ENCODE assay signal across 9 cellular contexts in the genomic region with DNA sequence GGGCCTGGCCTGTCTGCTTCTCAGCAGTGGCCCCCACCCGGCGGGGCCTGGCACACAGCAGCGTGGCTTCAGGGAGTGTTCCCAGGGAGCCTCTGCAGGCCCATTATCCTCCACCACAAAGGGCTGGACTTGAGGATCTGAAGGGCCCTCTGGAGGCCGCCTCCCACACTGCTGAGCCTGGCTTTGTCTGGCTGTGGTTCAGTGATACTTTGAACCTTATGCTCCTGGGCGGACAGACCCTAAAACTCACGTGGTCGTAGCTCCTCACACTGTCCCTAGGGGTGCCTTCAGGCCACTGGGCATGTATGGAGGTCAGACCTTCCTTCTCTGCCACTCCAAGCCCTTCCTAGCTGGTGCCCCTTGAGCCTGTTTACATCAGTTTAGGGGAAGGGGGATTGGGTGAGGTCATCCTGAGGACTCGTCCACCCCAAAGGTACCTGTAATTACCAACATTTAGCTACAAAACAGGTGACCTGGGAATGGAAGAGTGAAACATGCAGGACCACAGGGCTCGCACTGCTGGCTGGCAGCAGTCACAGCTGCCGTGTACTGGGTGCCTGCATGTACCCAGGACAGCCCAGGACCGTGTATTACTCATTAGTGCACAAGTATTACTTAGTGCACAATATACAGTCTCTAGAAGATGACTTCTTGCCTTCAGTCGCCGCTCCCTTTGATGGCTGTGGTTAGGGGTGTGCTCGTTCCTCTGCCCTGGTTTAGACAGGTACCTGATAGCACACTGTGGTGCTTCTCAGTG. TPM values are rescaled to one million over a fixed set of nuclear protein-coding genes. Genes with fewer than 3 reads are reported as not detected.
DNase-seq lines count a peak whose midpoint lies in the region; ATAC-seq and TF ChIP-seq lines count a peak whose summit lies in the region.
"Had no signal": no experiment of that assay in that cellular context is flagged by ENCODE, and none has a peak within 500 bp of the region (broad histone marks: within the 10 kb centered on the region; RNA-seq: fewer than 3 reads in every experiment).

No MANE protein-coding gene starts in this region.

- H3K4me3 ChIP-seq in hepatocyte (no peak overlapping the region), psoas muscle (no peak overlapping the region), stomach (no peak overlapping the region)

- H3K9me3 Mint-ChIP-seq in HFFc6 = no peaks in the 10 kb centered on the region
- no peaks in the 10 kb centered on the region for H3K9me3 Mint-ChIP-seq in activated CD8-positive, alpha-beta memory T cell treated with anti-CD3 and anti-CD28 coated beads, Interleukin-2, amount 10 ng/mL, durations not matched to agents 7 days and 5 days (ENCODE audit: low read depth)

- peaks cover 12% of the 10 kb centered on the region for H4K20me1 ChIP-seq in hepatocyte (ENCODE audit: insufficient read depth, poor library complexity, severe bottlenecking)

- no peak overlapping the region for H3K4me2 ChIP-seq in hepatocyte

- peaks cover 9% of the 10 kb centered on the region; the same call in 1 of the 2 replicates for H3K36me3 Mint-ChIP-seq in HFFc6 (ENCODE audit: low read depth)
- no peaks in the 10 kb centered on the region for H3K36me3 Mint-ChIP-seq in T-helper 17 cell (ENCODE audit: low read depth)
- peaks cover 7% of the 10 kb centered on the region for H3K36me3 Mint-ChIP-seq in activated CD8-positive, alpha-beta memory T cell treated with anti-CD3 and anti-CD28 coated beads, Interleukin-2, amount 10 ng/mL, durations not matched to agents 7 days and 5 days

- H3K27me3 ChIP-seq in hepatocyte (no peaks in the 10 kb centered on the region), psoas muscle (ENCODE audit: insufficient read depth in 3 of 3, low read length in 2 of 3) (no peaks in the 10 kb centered on the region), stomach (no peaks in the 10 kb centered on the region)

- WGBS in hepatocyte (ENCODE audit: low lambda C conversion rate, missing lambda C conversion rate) = 72% methylated on average over 14 of the region's 14 CpGs
- WGBS in psoas muscle, 3 donors = 65 to 79% (median 72%) methylated on average over 14 of the region's 14 CpGs
- WGBS in stomach, 5 donors = 72 to 78% (median 75%) methylated on average over 13 to 14 of the region's 14 CpGs

- H3K27me3 Mint-ChIP-seq in HFFc6 (ENCODE audit: insufficient read depth) (no peaks in the 10 kb centered on the region; the same call in 1 of the 2 replicates), T-helper 17 cell (no peaks in the 10 kb centered on the region)
- no peaks in the 10 kb centered on the region for H3K27me3 Mint-ChIP-seq in activated CD8-positive, alpha-beta memory T cell treated with anti-CD3 and anti-CD28 coated beads, Interleukin-2, amount 10 ng/mL, durations not matched to agents 7 days and 5 days

- TF ChIP-seq CTCF in HFFc6 (IDR thresholded peaks at IDR 0.05) (0 out of 2 replicates have a peak, but pooled peaks have one; percentile 29), hepatocyte (IDR thresholded peaks at IDR 0.05; ENCODE audit: poor library complexity) (peak; percentile 6), psoas muscle (IDR thresholded peaks at IDR 0.05) (no peak), stomach (IDR thresholded peaks at IDR 0.05) (no peak)

- H3K36me3 ChIP-seq in hepatocyte (replicated peaks; ENCODE audit: insufficient read depth, low read depth) (no peaks in the 10 kb centered on the region), psoas muscle (ENCODE audit: insufficient read depth in 1 of 2, low read depth in 1 of 2) (peaks cover 3 to 93% of the 10 kb centered on the region in 2 donors), stomach (peaks cover 42 to 99% (median 98%) of the 10 kb centered on the region in 4 donors)

- H3K4me3 Mint-ChIP-seq in HFFc6 (no peak overlapping the region), T-helper 17 cell (no peak overlapping the region)
- H3K4me3 Mint-ChIP-seq in activated CD8-positive, alpha-beta memory T cell treated with anti-CD3 and anti-CD28 coated beads, Interleukin-2, amount 10 ng/mL, durations not matched to agents 7 days and 5 days = no peak overlapping the region

- H3K9me3 ChIP-seq in T-helper 17 cell (ENCODE audit: control insufficient read depth, low read length, poor library complexity, severe bottlenecking) = no peaks in the 10 kb centered on the region
- no peaks in the 10 kb centered on the region for H3K9me3 ChIP-seq in hepatocyte (ENCODE audit: low read depth)
- no peaks in the 10 kb centered on the region for H3K9me3 ChIP-seq in psoas muscle
- no peaks in the 10 kb centered on the region for H3K9me3 ChIP-seq in stomach

- no peak for TF ChIP-seq POLR2A in stomach (IDR thresholded peaks at IDR 0.05)

- no peak for DNase-seq in HFFc6
- DNase-seq in T-helper 17 cell = no peak
- peak; percentile 62 for DNase-seq in hepatocyte (ENCODE audit: low spot score)
- no peak for DNase-seq in psoas muscle
- no peak for DNase-seq in stimulated activated naive CD4-positive, alpha-beta T cell (lab: John Stamatoyannopoulos, UW)
- no peak for DNase-seq in activated CD8-positive, alpha-beta memory T cell treated with anti-CD3 and anti-CD28 coated beads, Interleukin-2, amount 10 ng/mL, durations not matched to agents 7 days and 5 days
- DNase-seq in stomach = no peak

- H3K79me2 ChIP-seq in hepatocyte = peaks cover 9% of the 10 kb centered on the region

- H3K9me2 ChIP-seq in hepatocyte (replicated peaks; ENCODE audit: insufficient read depth) = no peaks in the 10 kb centered on the region

- CTCF ChIA-PET in activated CD8-positive, alpha-beta memory T cell treated with anti-CD3 and anti-CD28 coated beads, Interleukin-2, amount 10 ng/mL, durations not matched to agents 7 days and 5 days (lab: Charles Lee) = interaction anchor here (1.5 kb wide), 1 partner anchor 16 kb away, joined by 5 read pairs; no protein-coding TSS in a partner anchor

- ATAC-seq in T-helper 17 cell (no peak), psoas muscle (peak in 3 of 4 donors; percentile 17 to 22 (median 19)), HG03095 (IDR thresholded peaks at IDR 0.05; ENCODE audit: unreplicated experiment) (no peak)
- ATAC-seq in activated CD8-positive, alpha-beta memory T cell treated with anti-CD3 and anti-CD28 coated beads, Interleukin-2, amount 10 ng/mL, durations not matched to agents 7 days and 5 days = no peak

- no peak for TF ChIP-seq EP300 in stomach (IDR thresholded peaks at IDR 0.05)

- no peak overlapping the region for H2AFZ ChIP-seq in hepatocyte

- H3K27ac Mint-ChIP-seq in HFFc6 = peak overlapping the region; percentile 55; the same call in 1 of the 2 replicates
- H3K27ac Mint-ChIP-seq in T-helper 17 cell = peak overlapping the region; percentile 9
- H3K27ac Mint-ChIP-seq in activated CD8-positive, alpha-beta memory T cell treated with anti-CD3 and anti-CD28 coated beads, Interleukin-2, amount 10 ng/mL, durations not matched to agents 7 days and 5 days = no peak overlapping the region

- H3K27ac ChIP-seq in hepatocyte (no peak overlapping the region), psoas muscle (no peak overlapping the region), stomach (no peak overlapping the region)
- H3K27ac ChIP-seq: epithelial cell of prostate had no signal

- H3K4me1 Mint-ChIP-seq in HFFc6 (ENCODE audit: low read depth) = peaks cover 5% of the 10 kb centered on the region; the same call in 1 of the 2 replicates
- peaks cover 3% of the 10 kb centered on the region for H3K4me1 Mint-ChIP-seq in T-helper 17 cell
- H3K4me1 Mint-ChIP-seq in activated CD8-positive, alpha-beta memory T cell treated with anti-CD3 and anti-CD28 coated beads, Interleukin-2, amount 10 ng/mL, durations not matched to agents 7 days and 5 days = peaks cover 4% of the 10 kb centered on the region

- intact Hi-C loops in psoas muscle (cut with DNase I) = no loop called here
- intact Hi-C loops in stomach (cut with DNase I; ENCODE audit: low total_unique reads) = no loop called here

- H3K4me1 ChIP-seq in hepatocyte (ENCODE audit: insufficient read depth) (peaks cover 3% of the 10 kb centered on the region), psoas muscle (peaks cover under 1% of the 10 kb centered on the region), stomach (peaks cover 0 to 18% (median 5%) of the 10 kb centered on the region in 4 donors)

RNA-seq across cellular contexts. Expression of a gene that starts 8.5 kb away (rescaled TPM):
- 100 to 1,000 TPM; 106 to 116 (median 111) TPM for total RNA-seq in HFFc6 (2021; fragmentation: NEBNext Ultra II Directional; extraction: Animal tissue kit (Norgen Biotek cat#: 25700))
- 10 to 100 TPM; 28.9 to 29.5 TPM for total RNA-seq in T-helper 17 cell
- 164 and 168 TPM in 2 replicates for total RNA-seq in hepatocyte
- 119 and 137 TPM in 2 replicates for polyA plus RNA-seq in hepatocyte
- total RNA-seq in psoas muscle = 100 to 1,000 TPM in 3 of 4 donors, 10 to 100 TPM in 1; 74.7 to 111 (median 100) TPM
- polyA plus RNA-seq in psoas muscle = 100 to 1,000 TPM in 2 of 3 donors, 10 to 100 TPM in 1; 72.2 to 138 (median 105) TPM
- 10 to 100 TPM; 59.3 to 65.6 TPM for total RNA-seq in activated CD8-positive, alpha-beta memory T cell treated with anti-CD3 and anti-CD28 coated beads, Interleukin-2, amount 10 ng/mL, durations not matched to agents 7 days and 5 days
- total RNA-seq in stomach = 100 to 1,000 TPM in 1 of 5 donors, 10 to 100 TPM in 4; 48.7 to 107 (median 76.8) TPM
- 100 to 1,000 TPM in 1 of 3 donors, 10 to 100 TPM in 2; 76.3 to 111 (median 86.0) TPM for polyA plus RNA-seq in stomach

RNA-seq across cellular contexts. Expression of a gene that starts 34.2 kb away (rescaled TPM):
- total RNA-seq in HFFc6 (2021; fragmentation: NEBNext Ultra II Directional; extraction: Animal tissue kit (Norgen Biotek cat#: 25700)) = 1 to 10 TPM; 4.6 to 5.9 (median 5.3) TPM
- 10 to 100 TPM; 13.9 to 16.5 TPM for total RNA-seq in T-helper 17 cell
- total RNA-seq in hepatocyte = 16.1 and 21.8 TPM in 2 replicates
- polyA plus RNA-seq in hepatocyte = 3.8 and 4.3 TPM in 2 replicates
- 1 to 10 TPM; 5.2 to 6.0 (median 5.3) TPM for total RNA-seq in psoas muscle
- 1 to 10 TPM; 2.5 to 5.3 (median 3.0) TPM for polyA plus RNA-seq in psoas muscle
- total RNA-seq in activated CD8-positive, alpha-beta memory T cell treated with anti-CD3 and anti-CD28 coated beads, Interleukin-2, amount 10 ng/mL, durations not matched to agents 7 days and 5 days = 1 to 10 TPM; 9.7 TPM
- 10 to 100 TPM in 3 of 5 donors, 1 to 10 TPM in 1, not detected in 1; 6.7 to 16.5 (median 13.8) TPM for total RNA-seq in stomach
- 1 to 10 TPM; 2.2 to 3.9 (median 2.6) TPM for polyA plus RNA-seq in stomach

RNA-seq across cellular contexts. Expression of a gene that starts 54.7 kb away (rescaled TPM):
- total RNA-seq in HFFc6 (2021; fragmentation: NEBNext Ultra II Directional; extraction: Animal tissue kit (Norgen Biotek cat#: 25700)) = 10 to 100 TPM; 31.0 to 38.5 (median 33.7) TPM
- total RNA-seq in T-helper 17 cell (10 to 100 TPM; 28.6 to 38.3 TPM), hepatocyte (13.3 and 13.6 TPM in 2 replicates), psoas muscle (10 to 100 TPM; 17.6 to 22.5 (median 21.8) TPM), stomach (10 to 100 TPM in 4 of 5 donors, 1 to 10 TPM in 1; 5.5 to 26.4 (median 19.8) TPM)
- polyA plus RNA-seq in hepatocyte (6.5 and 8.4 TPM in 2 replicates), psoas muscle (10 to 100 TPM; 12.1 to 21.6 (median 18.1) TPM), stomach (10 to 100 TPM; 14.8 to 21.5 (median 17.3) TPM)
- total RNA-seq in activated CD8-positive, alpha-beta memory T cell treated with anti-CD3 and anti-CD28 coated beads, Interleukin-2, amount 10 ng/mL, durations not matched to agents 7 days and 5 days = 10 to 100 TPM; 35.5 to 43.0 TPM

Comparison
In these comparisons a context has a peak if more than half of its experiments do, and no peak if none do; other contexts are left out.
1. CTCF ChIP-seq: peak in HFFc6 (single experiment) and hepatocyte (single experiment); none in psoas muscle (single experiment) and stomach (0 of 7).
2. ATAC-seq: peak in psoas muscle (3 of 4); none in T-helper 17 cell (single experiment), activated CD8-positive, alpha-beta memory T cell treated with anti-CD3 and anti-CD28 coated beads, Interleukin-2, amount 10 ng/mL, durations not matched to agents 7 days and 5 days (single experiment) and HG03095 (single experiment).